ENCODE assay signal across 18 cellular contexts in the genomic region with DNA sequence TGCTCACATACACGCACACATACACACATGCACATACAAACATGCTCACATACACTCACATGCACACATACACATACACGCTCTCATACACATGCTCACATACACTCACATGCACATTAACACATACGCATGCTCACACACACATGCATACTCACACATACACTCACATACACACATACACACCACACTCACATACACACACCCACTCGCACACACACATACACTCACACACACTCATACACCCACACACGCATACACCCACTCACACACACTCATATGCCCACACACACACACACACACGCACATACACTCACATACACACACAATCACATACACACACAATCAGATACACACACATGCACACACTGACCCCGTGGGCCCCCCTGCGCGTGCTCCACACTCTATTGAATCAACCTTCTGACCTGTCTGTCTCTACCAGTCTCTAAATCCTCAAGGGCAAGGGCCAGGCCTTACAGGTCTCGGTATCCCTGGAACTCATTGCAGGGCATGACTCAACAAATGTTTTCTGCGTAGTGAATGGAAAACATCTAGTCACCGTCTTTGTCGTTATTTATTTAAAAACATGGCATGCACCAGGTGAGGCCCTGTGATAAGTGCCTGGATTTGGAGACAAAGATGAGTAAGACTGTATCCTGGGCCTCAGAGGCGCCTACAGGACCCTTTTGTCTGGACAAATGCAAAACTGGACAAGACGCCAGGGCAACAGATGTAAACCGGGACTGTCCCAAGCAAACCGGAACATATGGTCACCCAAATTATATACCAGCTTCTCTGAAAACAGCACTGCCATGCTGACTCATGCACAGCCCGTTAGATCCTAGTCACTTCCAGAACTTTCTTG. TPM values are rescaled to one million over a fixed set of nuclear protein-coding genes. Genes with fewer than 3 reads are reported as not detected.
DNase-seq lines count a peak whose midpoint lies in the region; ATAC-seq, FAIRE-seq and TF ChIP-seq lines count a peak whose summit lies in the region.
"Had no signal": no experiment of that assay in that cellular context is flagged by ENCODE, and none has a peak within 500 bp of the region (broad histone marks: within the 10 kb centered on the region; RNA-seq: fewer than 3 reads in every experiment).

No MANE protein-coding gene starts in this region.

- ATAC-seq in stimulated activated naive CD8-positive, alpha-beta T cell treated with anti-CD3 and anti-CD28 coated beads, Interleukin-15, amount 100 ng/mL, for 72 hours = no peak

- TF ChIP-seq POLR2A in GM12891 (IDR thresholded peaks at IDR 0.05; ENCODE audit: low read depth, low read length) (no peak), erythroblast (IDR thresholded peaks at IDR 0.05; ENCODE audit: low read length) (no peak)

- intact Hi-C loops in colonic mucosa (cut with DNase I) = no loop called here

- H3K4me1 Mint-ChIP-seq in stimulated activated naive CD8-positive, alpha-beta T cell treated with anti-CD3 and anti-CD28 coated beads, Interleukin-15, amount 100 ng/mL, for 72 hours = no peaks in the 10 kb centered on the region

- H3K27me3 Mint-ChIP-seq in stimulated activated naive CD8-positive, alpha-beta T cell treated with anti-CD3 and anti-CD28 coated beads, Interleukin-15, amount 100 ng/mL, for 72 hours = no peaks in the 10 kb centered on the region

- H2AFZ ChIP-seq in smooth muscle cell (ENCODE audit: low read depth) = no peak overlapping the region

- peak overlapping the region; percentile 37 for H3K27ac ChIP-seq in smooth muscle cell (ENCODE audit: low read depth)
- no peak overlapping the region for H3K27ac ChIP-seq in colonic mucosa

- no peaks in the 10 kb centered on the region for H3K4me1 ChIP-seq in smooth muscle cell (ENCODE audit: low read depth)
- H3K4me1 ChIP-seq in colonic mucosa = no peaks in the 10 kb centered on the region

- H3K36me3 ChIP-seq in smooth muscle cell (ENCODE audit: low read depth) (no peaks in the 10 kb centered on the region), colonic mucosa (no peaks in the 10 kb centered on the region)

- H3K4me3 ChIP-seq in smooth muscle cell (no peak overlapping the region), colonic mucosa (no peak overlapping the region)

- no peaks in the 10 kb centered on the region for H3K9me3 Mint-ChIP-seq in stimulated activated naive CD8-positive, alpha-beta T cell treated with anti-CD3 and anti-CD28 coated beads, Interleukin-15, amount 100 ng/mL, for 72 hours

- H3K4me2 ChIP-seq in smooth muscle cell = no peak overlapping the region

- no peak overlapping the region for H3K4me3 Mint-ChIP-seq in stimulated activated naive CD8-positive, alpha-beta T cell treated with anti-CD3 and anti-CD28 coated beads, Interleukin-15, amount 100 ng/mL, for 72 hours

- WGBS in smooth muscle cell (ENCODE audit: low lambda C conversion rate) = 86% methylated on average over 18 of the region's 18 CpGs

- DNase-seq in GM12891 (ENCODE audit: insufficient read length, low spot score) (no peak), RPMI7951 (ENCODE audit: low read depth) (peak; percentile 27), erythroblast (lab: John Stamatoyannopoulos, UW) (peak; percentile 43 to 47), smooth muscle cell (lab: John Stamatoyannopoulos, UW; ENCODE audit: unreplicated experiment) (no peak), kidney glomerular epithelial cell (lab: John Stamatoyannopoulos, UW) (no peak), colonic mucosa (no peak)
- DNase-seq in stimulated activated naive CD8-positive, alpha-beta T cell treated with anti-CD3 and anti-CD28 coated beads, Interleukin-15, amount 100 ng/mL, for 72 hours = no peak
- DNase-seq: AML-193, DMS79, NCI-H1436 treated with DMSO at 0.1 percent for 48 hours, NCI-H2081 treated with DMSO at 0.1 percent for 48 hours, NCI-H2227 treated with DMSO at 0.1 percent for 48 hours, NCI-H526 treated with DMSO at 0.1 percent for 48 hours, OCI-M1 had no signal

- TF ChIP-seq CTCF in smooth muscle cell (IDR thresholded peaks at IDR 0.05; ENCODE audit: borderline replicate concordance, insufficient read depth, poor library complexity, severe bottlenecking) (no peak), colonic mucosa (IDR thresholded peaks at IDR 0.05) (no peak)

- no peaks in the 10 kb centered on the region for H4K20me1 ChIP-seq in smooth muscle cell (ENCODE audit: low read depth)

- H3K79me2 ChIP-seq in smooth muscle cell (ENCODE audit: low read depth) = no peaks in the 10 kb centered on the region

- no peaks in the 10 kb centered on the region for H3F3A ChIP-seq in smooth muscle cell (ENCODE audit: low read depth)

- peak; percentile 74 for FAIRE-seq in GM12891 (lab: Jason Lieb, UNC)
- FAIRE-seq: H54 had no signal

- H3K27me3 ChIP-seq in smooth muscle cell (ENCODE audit: low read depth) (no peaks in the 10 kb centered on the region), colonic mucosa (no peaks in the 10 kb centered on the region)

- no peaks in the 10 kb centered on the region for H3K9me3 ChIP-seq in smooth muscle cell (replicated peaks; ENCODE audit: low read depth)
- no peaks in the 10 kb centered on the region for H3K9me3 ChIP-seq in colonic mucosa

- no peak overlapping the region for H3K27ac Mint-ChIP-seq in stimulated activated naive CD8-positive, alpha-beta T cell treated with anti-CD3 and anti-CD28 coated beads, Interleukin-15, amount 100 ng/mL, for 72 hours

- no peak overlapping the region for H3K9ac ChIP-seq in smooth muscle cell (ENCODE audit: low read depth)
- no peak overlapping the region for H3K9ac ChIP-seq in colonic mucosa (ENCODE audit: low read depth in 2 of 2, low read length in 2 of 2)

TF ChIP-seq in GM12891, 5 proteins besides CTCF, POLR2A, EP300 and RAD21:
- no peak for TF ChIP-seq POLR2AphosphoS5 (IDR thresholded peaks at IDR 0.05; ENCODE audit: low read depth, low read length)
- no peak for TF ChIP-seq SPI1 (IDR thresholded peaks at IDR 0.05; ENCODE audit: low read depth, low read length)
- TF ChIP-seq PAX5 (IDR thresholded peaks at IDR 0.05; ENCODE audit: insufficient read depth, low read length, severe bottlenecking) = no peak
- no peak for TF ChIP-seq POU2F2 (IDR thresholded peaks at IDR 0.05; ENCODE audit: low read depth, low read length)
- TF ChIP-seq TAF1 (IDR thresholded peaks at IDR 0.05; ENCODE audit: low read depth, low read length) = no peak

RNA-seq across cellular contexts. Expression of a gene that starts 41.8 kb away (rescaled TPM):
- polyA plus RNA-seq in GM12891 (2012; ENCODE audit: low read depth, missing spikeins) = not detected
- total RNA-seq in RPMI7951 (2014; rRNA removed; shearing (Covaris generic)) = 0.10 TPM in 1 of 2 replicates, not detected in the other
- total RNA-seq in smooth muscle cell = not detected in 2 replicates
- not detected in 2 replicates for polyA plus RNA-seq in smooth muscle cell
- total RNA-seq in colonic mucosa = not detected
- total RNA-seq: G401, HT-29, SK-MEL-5 had no signal

Comparison
In these comparisons a context has a peak if more than half of its experiments do, and no peak if none do; other contexts are left out.
1. DNase-seq: peak in RPMI7951 (single experiment) and erythroblast (2 of 2); none in GM12891 (single experiment), smooth muscle cell (single experiment), kidney glomerular epithelial cell (single experiment), stimulated activated naive CD8-positive, alpha-beta T cell treated with anti-CD3 and anti-CD28 coated beads, Interleukin-15, amount 100 ng/mL, for 72 hours (0 of 2) and colonic mucosa (single experiment).